Comparison of ENCODE assay signal across 25 cellular contexts in the genomic region with DNA sequence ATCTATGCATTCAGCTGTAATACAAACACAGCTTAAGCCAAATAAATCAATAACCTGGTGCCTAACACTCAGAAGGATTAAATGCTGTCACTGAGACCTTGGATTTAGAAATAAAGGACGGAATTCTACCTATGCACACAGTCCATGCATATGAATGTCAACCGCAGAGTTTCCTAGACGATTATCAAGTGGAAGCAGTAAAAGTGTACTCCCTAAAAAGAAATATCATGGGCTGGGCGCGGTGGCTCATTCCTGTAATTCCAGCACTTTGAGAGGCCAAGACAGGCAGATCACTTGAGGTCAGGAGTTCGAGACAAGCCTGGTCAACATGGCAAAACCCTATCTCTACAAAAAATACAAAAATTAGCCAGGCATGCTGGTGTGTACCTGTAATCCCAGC.
"Had no signal": no experiment of that assay in that cellular context is flagged by ENCODE, and none has a peak within 500 bp of the region (broad histone marks: within the 10 kb centered on the region; RNA-seq: fewer than 3 reads in every experiment).

No MANE protein-coding gene starts in this region.

- H3K36me3 ChIP-seq: heart left ventricle, left lung, lower lobe of right lung, stomach, thyroid gland, transverse colon, upper lobe of right lung had no signal

- H3K27me3 ChIP-seq: heart left ventricle, left lung, stomach, testis, thyroid gland, transverse colon, upper lobe of right lung had no signal

- DNase-seq: heart left ventricle; hypothalamus; immature natural killer cell; kidney; left colon; left lung; lower lobe of right lung; mammary epithelial cell; mesenchymal stem cell; naive thymus-derived CD8-positive, alpha-beta T cell; nucleus accumbens; right cardiac atrium; stimulated activated CD4-positive, alpha-beta T cell treated with anti-CD3 and anti-CD28 coated beads, Interleukin-12 subunit alpha, Interleukin-12 subunit beta, amount 100 ng/mL, for 4 hours; stimulated activated CD4-positive, alpha-beta T cell treated with anti-CD3 and anti-CD28 coated beads, Interleukin-15, amount 100 ng/mL, for 24 hours; stimulated activated CD4-positive, alpha-beta T cell treated with anti-CD3 and anti-CD28 coated beads, Interleukin-2, amount 100 ng/mL, for 24 hours; stimulated activated CD4-positive, alpha-beta T cell treated with anti-CD3 and anti-CD28 coated beads, Interleukin-4, amount 100 ng/mL, for 1 hour; stimulated activated naive B cell treated with anti-CD40 and anti-IgM and Interleukin-4, amounts not matched to agents 10 μg/mL and 1 μg/mL and 100 μg/mL, for 72 hours; stimulated activated naive CD8-positive, alpha-beta T cell treated with anti-CD3 and anti-CD28 coated beads, Interleukin-15, Interleukin-2, amounts not matched to agents 100 U/mL and 50 U/mL, for 24 hours; stomach; testis; thyroid gland; transverse colon; upper lobe of right lung had no signal

- H3K9me3 ChIP-seq: heart left ventricle, left lung, lower lobe of right lung, stomach, testis, thyroid gland, transverse colon, upper lobe of right lung had no signal

- H3K79me2 ChIP-seq: parathyroid adenoma had no signal

- H2AFZ ChIP-seq: parathyroid adenoma had no signal

- H3K4me1 ChIP-seq: parathyroid adenoma had no signal

- ATAC-seq: heart left ventricle; left colon; left lung; lower lobe of right lung; naive thymus-derived CD8-positive, alpha-beta T cell; right cardiac atrium; sciatic nerve; stimulated activated naive B cell treated with anti-CD40 and anti-IgM and Interleukin-4, amounts not matched to agents 10 μg/mL and 1 μg/mL and 100 μg/mL, for 72 hours; stimulated activated naive CD8-positive, alpha-beta T cell treated with anti-CD3 and anti-CD28 coated beads, Interleukin-15, Interleukin-2, amounts not matched to agents 100 U/mL and 50 U/mL, for 24 hours; upper lobe of right lung had no signal

- H3K9ac ChIP-seq: parathyroid adenoma had no signal

- H3K4me3 ChIP-seq: heart left ventricle, left lung, lower lobe of right lung, stomach, testis, thyroid gland, transverse colon, upper lobe of right lung had no signal

- H3K27ac ChIP-seq: heart left ventricle, left lung, lower lobe of right lung, parathyroid adenoma, stomach, testis, thyroid gland, transverse colon, upper lobe of right lung had no signal
